Comparison of ENCODE assay signal across 15 cellular contexts in the genomic region with DNA sequence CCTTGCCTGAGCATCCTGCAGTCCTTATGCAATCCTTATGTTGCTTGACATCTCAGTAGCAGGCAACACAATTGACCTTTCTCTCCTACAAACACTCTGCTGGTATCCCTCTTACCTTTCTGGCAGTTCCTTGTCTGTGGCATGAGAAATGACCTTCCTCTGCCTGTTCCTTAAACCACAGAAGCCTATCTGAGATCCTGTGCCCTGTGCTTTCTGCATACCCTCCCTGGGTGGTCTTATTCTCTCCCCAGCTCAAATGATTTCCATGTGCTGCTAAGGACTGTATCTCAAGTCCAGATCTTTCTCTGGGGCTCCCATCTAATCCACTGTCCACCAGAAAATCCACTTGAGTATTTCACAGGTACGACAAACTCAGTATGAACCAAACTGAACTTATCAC. TPM values are rescaled to one million over a fixed set of nuclear protein-coding genes. Genes with fewer than 3 reads are reported as not detected.
DNase-seq lines count a peak whose midpoint lies in the region; ATAC-seq and TF ChIP-seq lines count a peak whose summit lies in the region.
"Had no signal": no experiment of that assay in that cellular context is flagged by ENCODE, and none has a peak within 500 bp of the region (broad histone marks: within the 10 kb centered on the region; RNA-seq: fewer than 3 reads in every experiment).

No MANE protein-coding gene starts in this region.

- DNase-seq in CD8-positive, alpha-beta memory T cell = no peak
- DNase-seq in IMR-90 = no peak
- DNase-seq in naive thymus-derived CD8-positive, alpha-beta T cell = no peak
- DNase-seq in substantia nigra (lab: John Stamatoyannopoulos, UW) = no peak
- no peak for DNase-seq in SHP77 (lab: John Stamatoyannopoulos, UW)
- DNase-seq: activated CD8-positive, alpha-beta memory T cell treated with anti-CD3 and anti-CD28 coated beads, Interleukin-2, amount 50 U/mL, for 48 hours; amniotic stem cell; foreskin fibroblast; NCI-H526 treated with DMSO at 0.1 percent for 48 hours; PC-3; SK-N-SH had no signal

- H3K9me3 ChIP-seq in CD8-positive, alpha-beta memory T cell (ENCODE audit: low read length) = no peaks in the 10 kb centered on the region
- H3K9me3 ChIP-seq in IMR-90 (ENCODE audit: control insufficient read depth, insufficient read depth, low read length) = no peaks in the 10 kb centered on the region
- H3K9me3 ChIP-seq: pancreas, SK-N-SH had no signal

- H3K27me3 Mint-ChIP-seq in CD8-positive, alpha-beta memory T cell = peaks cover 0 to 3% of the 10 kb centered on the region in 2 donors
- no peaks in the 10 kb centered on the region for H3K27me3 Mint-ChIP-seq in activated naive CD8-positive, alpha-beta T cell
- no peaks in the 10 kb centered on the region for H3K27me3 Mint-ChIP-seq in naive thymus-derived CD8-positive, alpha-beta T cell

- no peak overlapping the region for H2BK5ac ChIP-seq in IMR-90 (ENCODE audit: low read depth, low read length, poor library complexity, severe bottlenecking)

- no peak overlapping the region for H4K8ac ChIP-seq in IMR-90 (ENCODE audit: low read depth in 2 of 2, low read length in 2 of 2)

- H3K4me3 ChIP-seq in CD8-positive, alpha-beta memory T cell (ENCODE audit: low read length) = no peak overlapping the region
- H3K4me3 ChIP-seq in IMR-90 (ENCODE audit: insufficient read depth, low read depth, low read length) = no peak overlapping the region
- H3K4me3 ChIP-seq: pancreas had no signal

- no peak for TF ChIP-seq RAD21 in IMR-90 (IDR thresholded peaks at IDR 0.05; ENCODE audit: low read length)

- in situ Hi-C loops in IMR-90 (cut with MboI; ENCODE audit: low sequenced_read_pairs) = no loop called here

- no peak for TF ChIP-seq CTCF in IMR-90 (conservative IDR thresholded peaks at IDR 0.05; ENCODE audit: low read depth, low read length)

- intact Hi-C loops in IMR-90 (cut with micrococcal nuclease) = no loop called here

- no peak overlapping the region for H4K5ac ChIP-seq in IMR-90 (ENCODE audit: low read depth, low read length)

- H3K9me1 ChIP-seq in IMR-90 (ENCODE audit: insufficient read depth, low read length) = no peaks in the 10 kb centered on the region; the same call in 1 of the 2 replicates

- H3K9ac ChIP-seq in IMR-90 (ENCODE audit: low read depth, low read length) = no peak overlapping the region
- H3K9ac ChIP-seq: SK-N-SH had no signal

- no TSS peak for BruUV-seq in IMR-90 (replicated peaks; lab: Mats Ljungman, UMichigan)

- no peaks in the 10 kb centered on the region for H3K79me1 ChIP-seq in IMR-90 (ENCODE audit: low read depth in 1 of 2, low read length in 2 of 2)

- peaks cover 40% of the 10 kb centered on the region for H3K4me1 ChIP-seq in CD8-positive, alpha-beta memory T cell (ENCODE audit: insufficient read depth, low read length)
- H3K4me1 ChIP-seq in IMR-90 (ENCODE audit: control insufficient read depth, insufficient read depth, low read length) = peaks cover 4% of the 10 kb centered on the region
- H3K4me1 ChIP-seq: pancreas had no signal

- H2AFZ ChIP-seq in IMR-90 (replicated peaks; ENCODE audit: low read length, poor library complexity) = no peak overlapping the region

- no peak overlapping the region for H2BK120ac ChIP-seq in IMR-90 (ENCODE audit: low read depth, low read length)

- H3K27me3 ChIP-seq in CD8-positive, alpha-beta memory T cell (ENCODE audit: insufficient read depth, low read length, poor library complexity, severe bottlenecking) = no peaks in the 10 kb centered on the region
- H3K27me3 ChIP-seq in IMR-90 (ENCODE audit: control insufficient read depth, insufficient read depth, low read length) = peaks cover 17% of the 10 kb centered on the region
- H3K27me3 ChIP-seq: pancreas had no signal

- POLR2A ChIA-PET in CD8-positive, alpha-beta memory T cell (lab: Charles Lee) = no interaction called here
- POLR2A ChIA-PET in IMR-90 (lab: Charles Lee; ENCODE audit: unreplicated experiment) = no interaction called here
- POLR2A ChIA-PET in naive thymus-derived CD8-positive, alpha-beta T cell (lab: Charles Lee) = interaction anchor here (0.8 to 10.3 kb wide), 4 partner anchors 8 to 36 kb away, joined by 4 to 135 read pairs (median 74); a partner anchor contains a TSS

- peak overlapping the region in 4 of 7 donors; percentile 12 to 60 (median 47) for H3K4me3 Mint-ChIP-seq in CD8-positive, alpha-beta memory T cell
- H3K4me3 Mint-ChIP-seq in activated naive CD8-positive, alpha-beta T cell = peak overlapping the region; percentile 6
- peak overlapping the region in 8 of 10 donors; percentile 13 to 99 (median 60) for H3K4me3 Mint-ChIP-seq in naive thymus-derived CD8-positive, alpha-beta T cell

- H2BK20ac ChIP-seq in IMR-90 (ENCODE audit: low read depth, low read length) = no peak overlapping the region

- no peaks in the 10 kb centered on the region for H3K9me3 Mint-ChIP-seq in CD8-positive, alpha-beta memory T cell
- H3K9me3 Mint-ChIP-seq in activated naive CD8-positive, alpha-beta T cell (ENCODE audit: low read depth) = no peaks in the 10 kb centered on the region
- H3K9me3 Mint-ChIP-seq in naive thymus-derived CD8-positive, alpha-beta T cell = no peaks in the 10 kb centered on the region

- H3K27ac Mint-ChIP-seq in CD8-positive, alpha-beta memory T cell = peak overlapping the region; percentile 99 to 100 (median 100)
- H3K27ac Mint-ChIP-seq in activated naive CD8-positive, alpha-beta T cell = peak overlapping the region; percentile 100
- peak overlapping the region; percentile 97 to 100 (median 100) for H3K27ac Mint-ChIP-seq in naive thymus-derived CD8-positive, alpha-beta T cell

- no peak overlapping the region for H2AK5ac ChIP-seq in IMR-90 (ENCODE audit: low read depth, low read length)

- H3K14ac ChIP-seq in IMR-90 (replicated peaks; ENCODE audit: low read depth, low read length) = no peak overlapping the region

- no peaks in the 10 kb centered on the region for H3K36me3 ChIP-seq in CD8-positive, alpha-beta memory T cell (ENCODE audit: insufficient read depth, low read length)
- no peaks in the 10 kb centered on the region for H3K36me3 ChIP-seq in IMR-90 (ENCODE audit: control insufficient read depth, insufficient read depth, low read length)
- H3K36me3 ChIP-seq: pancreas had no signal

- TF ChIP-seq POLR2A in IMR-90 (IDR thresholded peaks at IDR 0.05; ENCODE audit: low read depth, low read length) = no peak

- no CpG with 5 or more reads among the region's 1 CpG for WGBS in IMR-90 (ENCODE audit: extremely low coverage in 2 of 2, insufficient read length in 1 of 2), 2 experiments

- H4K91ac ChIP-seq in IMR-90 (ENCODE audit: insufficient read depth, low read depth, low read length) = no peak overlapping the region

- peak overlapping the region; percentile 67; the same call in 1 of the 2 replicates for H3K23ac ChIP-seq in IMR-90 (ENCODE audit: low read depth, low read length)

- H4K20me1 ChIP-seq in IMR-90 (ENCODE audit: insufficient read depth, low read length) = no peaks in the 10 kb centered on the region

- no peak overlapping the region for H2AK9ac ChIP-seq in IMR-90 (replicated peaks; ENCODE audit: low read depth, low read length, poor library complexity)

- no peak overlapping the region for H3K4ac ChIP-seq in IMR-90 (ENCODE audit: low read depth, low read length)

- H3K27ac ChIP-seq in CD8-positive, alpha-beta memory T cell (ENCODE audit: low read depth, low read length) = no peak overlapping the region
- no peak overlapping the region for H3K27ac ChIP-seq in IMR-90 (ENCODE audit: insufficient read depth, low read length)
- H3K27ac ChIP-seq in substantia nigra (ENCODE audit: low read depth, low read length, poor library complexity, severe bottlenecking) = no peak overlapping the region
- H3K27ac ChIP-seq: pancreas had no signal

- H2BK15ac ChIP-seq in IMR-90 (ENCODE audit: low read depth, low read length) = no peak overlapping the region

- H3K4me2 ChIP-seq in IMR-90 (ENCODE audit: low read depth, low read length) = no peak overlapping the region
- H3K4me2 ChIP-seq: SK-N-SH had no signal

- no peak overlapping the region for H3K56ac ChIP-seq in IMR-90 (ENCODE audit: extremely low read depth, insufficient read depth, low read length)

- H3K18ac ChIP-seq in IMR-90 (ENCODE audit: low read depth, low read length) = no peak overlapping the region

- H3K36me3 Mint-ChIP-seq in CD8-positive, alpha-beta memory T cell = peaks cover 0 to 18% (median 0%) of the 10 kb centered on the region in 3 donors
- peaks cover 2% of the 10 kb centered on the region for H3K36me3 Mint-ChIP-seq in activated naive CD8-positive, alpha-beta T cell
- no peaks in the 10 kb centered on the region for H3K36me3 Mint-ChIP-seq in naive thymus-derived CD8-positive, alpha-beta T cell

- dilution Hi-C loops in IMR-90 (cut with HindIII; ENCODE audit: low sequenced_read_pairs, unreplicated experiment) = no loop called here

- H3K4me1 Mint-ChIP-seq in CD8-positive, alpha-beta memory T cell = peaks cover 55 to 58% (median 56%) of the 10 kb centered on the region in 3 donors
- H3K4me1 Mint-ChIP-seq in activated naive CD8-positive, alpha-beta T cell (ENCODE audit: low read depth) = peaks cover 56% of the 10 kb centered on the region
- H3K4me1 Mint-ChIP-seq in naive thymus-derived CD8-positive, alpha-beta T cell = peaks cover 29 to 61% (median 55%) of the 10 kb centered on the region in 4 donors

- CTCF ChIA-PET in CD8-positive, alpha-beta memory T cell (lab: Charles Lee) = interaction anchor here (0.9 to 10.4 kb wide), 2 partner anchors 9 to 21 kb away, joined by 3 to 167 read pairs; a partner anchor contains a TSS
- CTCF ChIA-PET in IMR-90 (lab: Yijun Ruan, JAX) = no interaction called here

- ATAC-seq in IMR-90 (ENCODE audit: low read depth) (no peak), GM21825 (IDR thresholded peaks at IDR 0.05; ENCODE audit: unreplicated experiment) (no peak)
- ATAC-seq in naive thymus-derived CD8-positive, alpha-beta T cell = no peak
- ATAC-seq: pancreas, PC-3 had no signal

RNA-seq across cellular contexts. Expression of a gene that starts 2.0 kb away (rescaled TPM):
- 100 to 1,000 TPM; 116 to 121 TPM for total RNA-seq in CD8-positive, alpha-beta memory T cell
- 181 TPM for polyA plus RNA-seq in CD8-positive, alpha-beta memory T cell
- 0.18 and 0.28 TPM in 2 replicates for total RNA-seq in IMR-90 (2012; rRNA removed)
- polyA plus RNA-seq in IMR-90 (2012; rRNA removed) = 0.65 and 0.79 TPM in 2 replicates
- polyA plus RNA-seq in IMR-90 (2012; cell fraction: cytosol; rRNA removed) = 0.76 and 0.86 TPM in 2 replicates
- 2.3 and 4.4 TPM in 2 replicates for polyA plus RNA-seq in IMR-90 (2012; cell fraction: nucleus; rRNA removed; ENCODE audit: low replicate concordance)
- total RNA-seq in naive thymus-derived CD8-positive, alpha-beta T cell = 100 to 1,000 TPM; 287 to 291 TPM
- polyA plus RNA-seq in naive thymus-derived CD8-positive, alpha-beta T cell = 100 to 1,000 TPM; 136 to 240 (median 150) TPM
- total RNA-seq: PC-3 had no signal

RNA-seq across cellular contexts. Expression of a gene that starts 6.2 kb away (rescaled TPM):
- 100 to 1,000 TPM; 386 to 398 TPM for total RNA-seq in CD8-positive, alpha-beta memory T cell
- polyA plus RNA-seq in CD8-positive, alpha-beta memory T cell = 89.8 TPM
- total RNA-seq in IMR-90 (2012; rRNA removed) = 127 and 156 TPM in 2 replicates
- 164 and 167 TPM in 2 replicates for polyA plus RNA-seq in IMR-90 (2012; rRNA removed)
- 104 and 139 TPM in 2 replicates for polyA plus RNA-seq in IMR-90 (2012; cell fraction: cytosol; rRNA removed)
- 508 and 675 TPM in 2 replicates for polyA plus RNA-seq in IMR-90 (2012; cell fraction: nucleus; rRNA removed; ENCODE audit: low replicate concordance)
- total RNA-seq in naive thymus-derived CD8-positive, alpha-beta T cell = 100 to 1,000 TPM; 368 to 386 TPM
- polyA plus RNA-seq in naive thymus-derived CD8-positive, alpha-beta T cell = 10 to 100 TPM; 81.0 to 93.5 (median 91.9) TPM

RNA-seq across cellular contexts. Expression of a gene that starts 22.1 kb away (rescaled TPM):
- total RNA-seq in CD8-positive, alpha-beta memory T cell = under 1 TPM; 0.55 to 0.75 TPM
- polyA plus RNA-seq in CD8-positive, alpha-beta memory T cell = 0.32 TPM
- total RNA-seq in IMR-90 (2012; rRNA removed) = 1.3 and 1.4 TPM in 2 replicates
- 3.6 and 3.8 TPM in 2 replicates for polyA plus RNA-seq in IMR-90 (2012; rRNA removed)
- 0.88 and 2.6 TPM in 2 replicates for polyA plus RNA-seq in IMR-90 (2012; cell fraction: cytosol; rRNA removed)
- polyA plus RNA-seq in IMR-90 (2012; cell fraction: nucleus; rRNA removed; ENCODE audit: low replicate concordance) = 22.0 and 29.2 TPM in 2 replicates
- 1 to 10 TPM; 1.9 to 2.7 TPM for total RNA-seq in naive thymus-derived CD8-positive, alpha-beta T cell
- polyA plus RNA-seq in naive thymus-derived CD8-positive, alpha-beta T cell = not detected

RNA-seq across cellular contexts. Expression of a gene that starts 26.6 kb away (rescaled TPM):
- under 1 TPM; 0.38 to 0.61 TPM for total RNA-seq in CD8-positive, alpha-beta memory T cell
- polyA plus RNA-seq in CD8-positive, alpha-beta memory T cell = not detected
- total RNA-seq in IMR-90 (2012; rRNA removed) = 0.56 and 0.90 TPM in 2 replicates
- 1.2 and 1.7 TPM in 2 replicates for polyA plus RNA-seq in IMR-90 (2012; rRNA removed)
- 1.1 and 3.8 TPM in 2 replicates for polyA plus RNA-seq in IMR-90 (2012; cell fraction: cytosol; rRNA removed)
- polyA plus RNA-seq in IMR-90 (2012; cell fraction: nucleus; rRNA removed; ENCODE audit: low replicate concordance) = 1.0 and 1.4 TPM in 2 replicates
- not detected for total RNA-seq in naive thymus-derived CD8-positive, alpha-beta T cell
- polyA plus RNA-seq in naive thymus-derived CD8-positive, alpha-beta T cell = under 1 TPM in 1 of 3 donors, not detected in 2; 0.16 TPM
- total RNA-seq: endothelial cell of umbilical vein, PC-3 had no signal
- polyA plus RNA-seq: endothelial cell of umbilical vein had no signal

RNA-seq across cellular contexts. Expression of a gene that starts 38.6 kb away (rescaled TPM):
- 10 to 100 TPM; 12.7 to 13.2 TPM for total RNA-seq in CD8-positive, alpha-beta memory T cell
- 11.7 TPM for polyA plus RNA-seq in CD8-positive, alpha-beta memory T cell
- total RNA-seq in IMR-90 (2012; rRNA removed) = 12.2 and 19.4 TPM in 2 replicates
- polyA plus RNA-seq in IMR-90 (2012; rRNA removed) = 29.8 and 54.4 TPM in 2 replicates
- polyA plus RNA-seq in IMR-90 (2012; cell fraction: cytosol; rRNA removed) = 10.8 and 21.4 TPM in 2 replicates
- 49.3 and 215 TPM in 2 replicates for polyA plus RNA-seq in IMR-90 (2012; cell fraction: nucleus; rRNA removed; ENCODE audit: low replicate concordance)
- 10 to 100 TPM; 88.0 to 89.5 TPM for total RNA-seq in naive thymus-derived CD8-positive, alpha-beta T cell
- polyA plus RNA-seq in naive thymus-derived CD8-positive, alpha-beta T cell = 10 to 100 TPM; 13.1 to 18.7 (median 15.5) TPM

Comparison
In these comparisons a context has a peak if more than half of its experiments do, and no peak if none do; other contexts are left out.
1. H3K4me3 Mint-ChIP-seq: peak in every context shown above with its lines; median percentile 60 in naive thymus-derived CD8-positive, alpha-beta T cell; 47 in CD8-positive, alpha-beta memory T cell; 6 in activated naive CD8-positive, alpha-beta T cell.
2. RNA of a gene that starts 2.0 kb away (total RNA-seq): 287 to 291 TPM in naive thymus-derived CD8-positive, alpha-beta T cell and 116 to 121 TPM in CD8-positive, alpha-beta memory T cell; 0.18 to 0.28 TPM in IMR-90; every median in the first group is over 10 times any median in the second.
3. Peak in every context shown above with its lines, with median percentiles within 50 percentile points of each other: H3K27ac Mint-ChIP-seq.